Comparison of ENCODE assay signal across 21 cellular contexts in genomic region chr9:96665789-96666188, GRCh38. TPM values are rescaled to one million over a fixed set of nuclear protein-coding genes. Genes with fewer than 3 reads are reported as not detected.
A peak's percentile ranks its signal among the peaks of the same experiment; 100 is the strongest.
DNase-seq lines count a peak whose midpoint lies in the region; ATAC-seq, FAIRE-seq and TF ChIP-seq lines count a peak whose summit lies in the region.
"Had no signal": no experiment of that assay in that cellular context is flagged by ENCODE, and none has a peak within 500 bp of the region (broad histone marks: within the 10 kb centered on the region; RNA-seq: fewer than 3 reads in every experiment).

No MANE protein-coding gene starts in this region.

- H3K9me3 ChIP-seq in H1 (ENCODE audit: insufficient read depth in 2 of 2, low read depth in 1 of 2, low read length in 1 of 2): peaks cover 0 to 4% of the 10 kb centered on the region in 2 experiments; a peak in 1 of 4 replicates
- no peaks in the 10 kb centered on the region for H3K9me3 ChIP-seq in stomach
- H3K9me3 ChIP-seq: Peyer's patch had no signal

- H3K27me3 ChIP-seq in H1 (replicated peaks in 1 of 4; ENCODE audit: control insufficient read depth in 3 of 4, extremely low read depth in 1 of 4, insufficient read depth in 3 of 4, low read length in 3 of 4) (no peaks in the 10 kb centered on the region), stomach (no peaks in the 10 kb centered on the region)
- H3K27me3 ChIP-seq: BLaER1, Peyer's patch had no signal

- H3K23me2 ChIP-seq in H1 (ENCODE audit: low read depth, low read length): no peaks in the 10 kb centered on the region

- POLR2A ChIA-PET in H1 (lab: Charles Lee; ENCODE audit: partially characterized antibody): no interaction called here

- no peaks in the 10 kb centered on the region for H3K9me3 Mint-ChIP-seq in activated naive CD4-positive, alpha-beta T cell treated with anti-CD3 and anti-CD28 coated beads, Interleukin-2, amount 50 U/mL, for 72 hours
- 0 out of 2 replicates have a peak, but pooled peaks cover 8% of the 10 kb centered on the region for H3K9me3 Mint-ChIP-seq in HFFc6
- H3K9me3 Mint-ChIP-seq: CD4-positive, alpha-beta T cell had no signal

- H3K36me3 Mint-ChIP-seq in activated naive CD4-positive, alpha-beta T cell treated with anti-CD3 and anti-CD28 coated beads, Interleukin-2, amount 50 U/mL, for 72 hours: no peaks in the 10 kb centered on the region
- H3K36me3 Mint-ChIP-seq in HFFc6 (ENCODE audit: low read depth): no peaks in the 10 kb centered on the region

- no peak for TF ChIP-seq RAD21 in H1 (IDR thresholded peaks at IDR 0.05 in 1 of 2, conservative IDR thresholded peaks at IDR 0.05 in 1 of 2; ENCODE audit: low read depth in 2 of 2, low read length in 2 of 2)

- no peak overlapping the region for H2AFZ ChIP-seq in H1 (ENCODE audit: low read length)

- H4K5ac ChIP-seq in H1 (ENCODE audit: insufficient read length, low read depth, low read length): no peak overlapping the region

- DNase-seq in activated naive CD4-positive, alpha-beta T cell treated with anti-CD3 and anti-CD28 coated beads, Interleukin-2, amount 50 U/mL, for 72 hours (ENCODE audit: low spot score in 2 of 2): no peak
- no peak for DNase-seq in activated naive CD4-positive, alpha-beta T cell treated with Interleukin-2 at 50 U/mL for 16 hours
- no peak for DNase-seq in HFFc6
- DNase-seq in H1 (ENCODE audit: low read depth in 1 of 2, low spot score in 2 of 2): no peak
- DNase-seq in ureter (ENCODE audit: low spot score): peak; percentile 27
- DNase-seq in NCI-H2227 (lab: John Stamatoyannopoulos, UW; ENCODE audit: unreplicated experiment): no peak
- DNase-seq in stomach: no peak
- DNase-seq: CD4-positive, alpha-beta T cell; COR-L47; DMS 273 treated with DMSO at 0.1 percent for 48 hours; DMS79 treated with DMSO at 0.1 percent for 48 hours; H7; KBM-7; NCI-H1092; NCI-H1436; NCI-H1930; NCI-H2171 treated with DMSO at 0.1 percent for 48 hours; NCI-H446; NCI-H69; Peyer's patch had no signal

- peak overlapping the region; percentile 29 to 48 for H3K27ac Mint-ChIP-seq in activated naive CD4-positive, alpha-beta T cell treated with anti-CD3 and anti-CD28 coated beads, Interleukin-2, amount 50 U/mL, for 72 hours
- 0 out of 2 replicates have a peak overlapping the region, but pooled peaks have one; percentile 22 for H3K27ac Mint-ChIP-seq in HFFc6
- H3K27ac Mint-ChIP-seq: CD4-positive, alpha-beta T cell had no signal

- H3K9ac ChIP-seq in H1 (replicated peaks in 1 of 4; ENCODE audit: extremely low read depth in 1 of 4, low read depth in 3 of 4, low read length in 3 of 4): no peak overlapping the region
- H3K9ac ChIP-seq: BLaER1 had no signal

- no peak for ATAC-seq in activated naive CD4-positive, alpha-beta T cell treated with anti-CD3 and anti-CD28 coated beads, Interleukin-2, amount 50 U/mL, for 72 hours

- H3K4me3 Mint-ChIP-seq in HFFc6: no peak overlapping the region
- H3K4me3 Mint-ChIP-seq: CD4-positive, alpha-beta T cell had no signal

- FAIRE-seq in H1 (lab: Jason Lieb, UNC): no peak

- no peak overlapping the region for H3K4me3 ChIP-seq in H1 (ENCODE audit: extremely low read depth in 1 of 4, insufficient read depth in 2 of 4, low read depth in 3 of 4, low read length in 4 of 4)
- no peak overlapping the region for H3K4me3 ChIP-seq in stomach
- H3K4me3 ChIP-seq: BLaER1, Peyer's patch had no signal

- H3K4me1 ChIP-seq in H1 (replicated peaks in 1 of 4; ENCODE audit: control insufficient read depth in 3 of 4, insufficient read depth in 4 of 4, low read length in 3 of 4) (no peaks in the 10 kb centered on the region), stomach (no peaks in the 10 kb centered on the region)
- H3K4me1 ChIP-seq: BLaER1, Peyer's patch had no signal

- TF ChIP-seq CTCF in HFFc6 (IDR thresholded peaks at IDR 0.05): no peak
- TF ChIP-seq CTCF in H1 (IDR thresholded peaks at IDR 0.05; ENCODE audit: control extremely low read depth in 1 of 3, insufficient read depth in 1 of 3, low read depth in 1 of 3, low read length in 3 of 3): no peak
- TF ChIP-seq CTCF in stomach (IDR thresholded peaks at IDR 0.05): no peak

- WGBS in H1 (ENCODE audit: extremely low coverage in 1 of 2, insufficient coverage in 1 of 2, insufficient read length in 1 of 2, insufficient replicate concordance in 2 of 2, low coverage in 1 of 2, low lambda C conversion rate in 2 of 2, missing lambda C conversion rate in 1 of 2), 2 experiments: 93% methylated on average over 6 of the region's 6 CpGs; no CpG with 5 or more reads in 1 of the 2 experiments
- 74 to 88% (median 86%) methylated on average over 6 of the region's 6 CpGs for WGBS in stomach, 5 donors

- H3K14ac ChIP-seq in H1 (ENCODE audit: insufficient read length): no peak overlapping the region

- H3K79me2 ChIP-seq in H1 (ENCODE audit: control insufficient read depth in 1 of 2, insufficient read depth in 2 of 2, low read length in 2 of 2): no peaks in the 10 kb centered on the region

- no peak overlapping the region for H2BK120ac ChIP-seq in H1 (replicated peaks; ENCODE audit: low read depth, low read length)

- H4K20me1 ChIP-seq in H1 (replicated peaks in 1 of 2; ENCODE audit: control insufficient read depth in 1 of 2, insufficient read depth in 2 of 2, low read length in 2 of 2): no peaks in the 10 kb centered on the region
- H4K20me1 ChIP-seq: BLaER1 had no signal

- no peak overlapping the region for H3K4ac ChIP-seq in H1 (replicated peaks; ENCODE audit: insufficient read length, low read depth, low read length)

- no peak overlapping the region for H4K91ac ChIP-seq in H1 (replicated peaks; ENCODE audit: insufficient read length, low read length)

- H3K23ac ChIP-seq in H1 (ENCODE audit: insufficient read length): no peak overlapping the region

- no peak overlapping the region for H4K8ac ChIP-seq in H1 (ENCODE audit: extremely low read depth, insufficient read depth, low read length)

- no peaks in the 10 kb centered on the region for H3K36me3 ChIP-seq in H1 (ENCODE audit: control insufficient read depth in 2 of 4, insufficient read depth in 4 of 4, low read length in 3 of 4)
- H3K36me3 ChIP-seq in stomach: no peaks in the 10 kb centered on the region
- H3K36me3 ChIP-seq: BLaER1, Peyer's patch had no signal

- CTCF ChIA-PET in H1 (lab: Charles Lee; ENCODE audit: partially characterized antibody): interaction anchor here (0.7 to 3.2 kb wide), 11 partner anchors 10 to 348 kb away, joined by 3 to 27 read pairs (median 7); no protein-coding TSS in a partner anchor

- no peak overlapping the region for H3K4me2 ChIP-seq in H1 (ENCODE audit: insufficient read depth in 1 of 2, low read depth in 2 of 2, low read length in 2 of 2)
- H3K4me2 ChIP-seq: BLaER1 had no signal

- no peak overlapping the region for H3K56ac ChIP-seq in H1 (replicated peaks; ENCODE audit: insufficient read length, low read depth, low read length)

- no peaks in the 10 kb centered on the region; the same call in 1 of the 2 replicates for H3K27me3 Mint-ChIP-seq in HFFc6 (ENCODE audit: insufficient read depth)

- TF ChIP-seq EP300 in H1 (IDR thresholded peaks at IDR 0.05; ENCODE audit: borderline replicate concordance in 1 of 2, low read depth in 2 of 2, low read length in 2 of 2): no peak
- TF ChIP-seq EP300 in stomach (IDR thresholded peaks at IDR 0.05): no peak

- no peaks in the 10 kb centered on the region for H3K4me1 Mint-ChIP-seq in HFFc6 (ENCODE audit: low read depth)

- no peak overlapping the region for H2AK5ac ChIP-seq in H1 (ENCODE audit: low read depth, low read length)

- H3K27ac ChIP-seq in H1 (ENCODE audit: low read depth, low read length) (no peak overlapping the region), stomach (no peak overlapping the region)
- H3K27ac ChIP-seq: BLaER1, Peyer's patch had no signal

- H2BK15ac ChIP-seq in H1 (ENCODE audit: low read length): no peak overlapping the region

- H2BK5ac ChIP-seq in H1 (ENCODE audit: low read depth, low read length): no peak overlapping the region

- peak overlapping the region; percentile 60; the same call in 1 of the 2 replicates for H2BK12ac ChIP-seq in H1 (ENCODE audit: low read depth, low read length)

- H3K79me1 ChIP-seq in H1 (ENCODE audit: low read depth, low read length): no peaks in the 10 kb centered on the region

- intact Hi-C loops in stomach (cut with DNase I; ENCODE audit: low total_unique reads): loop anchor here (10.0 kb wide), 1 partner anchor 341 kb away; no protein-coding TSS in a partner anchor

- no peak overlapping the region for H2BK20ac ChIP-seq in H1 (ENCODE audit: low read length)

- H3K18ac ChIP-seq in H1 (ENCODE audit: extremely low read depth, low read length): no peak overlapping the region

- no peak for TF ChIP-seq POLR2A in H1 (IDR thresholded peaks at IDR 0.05; ENCODE audit: control extremely low read depth in 1 of 2, low read depth in 2 of 2, low read length in 2 of 2)
- no peak for TF ChIP-seq POLR2A in stomach (IDR thresholded peaks at IDR 0.05)

RNA-seq across cellular contexts. Expression of gene PRXL2C, which starts 10.7 kb away (rescaled TPM):
- 1 to 10 TPM; 5.6 to 7.8 TPM for total RNA-seq in activated naive CD4-positive, alpha-beta T cell treated with anti-CD3 and anti-CD28 coated beads, Interleukin-2, amount 50 U/mL, for 72 hours
- 10 to 100 TPM; 16.3 to 19.7 (median 17.8) TPM for total RNA-seq in HFFc6 (2021; fragmentation: NEBNext Ultra II Directional; extraction: Animal tissue kit (Norgen Biotek cat#: 25700))
- 7.3 and 8.3 TPM in 2 replicates for total RNA-seq in H1 (2021; fragmentation: NEBNext Ultra II Directional; extraction: Animal tissue kit (Norgen Biotek cat#: 25700))
- 1.8 and 2.8 TPM in 2 replicates for polyA plus RNA-seq in H1 (2011; rRNA removed)
- polyA plus RNA-seq in H1 (2011; cell fraction: cytosol; rRNA removed): 2.3 TPM
- 1.5 TPM for polyA plus RNA-seq in H1 (2011; cell fraction: nucleus; rRNA removed)
- 3.0 to 4.1 TPM (median 3.4 TPM) in 4 replicates for polyA plus RNA-seq in H1 (2012, experiment 1 of 2)
- 2.4 TPM for polyA plus RNA-seq in H1 (2012, experiment 2 of 2)
- 5.0 TPM for polyA plus RNA-seq in H1 (2013, experiment 1 of 2)
- polyA plus RNA-seq in H1 (2013, experiment 2 of 2): 5.6 TPM
- polyA minus RNA-seq in H1 (2011; rRNA and poly(A)+ RNA removed): 1.9 and 2.5 TPM in 2 replicates
- 4.1 TPM for polyA minus RNA-seq in H1 (2011; cell fraction: cytosol; rRNA and poly(A)+ RNA removed)
- 2.9 TPM for polyA minus RNA-seq in H1 (2011; cell fraction: nucleus; rRNA and poly(A)+ RNA removed)
- total RNA-seq in ureter: 14.0 TPM
- total RNA-seq in stomach: 10 to 100 TPM in 3 of 5 donors, 1 to 10 TPM in 2; 6.8 to 35.0 (median 11.6) TPM
- polyA plus RNA-seq in stomach: 1 to 10 TPM; 5.6 to 6.6 (median 6.1) TPM

RNA-seq across cellular contexts. Expression of gene CDC14B, which starts 46.1 kb away (rescaled TPM):
- 1 to 10 TPM; 1.5 to 2.6 TPM for total RNA-seq in activated naive CD4-positive, alpha-beta T cell treated with anti-CD3 and anti-CD28 coated beads, Interleukin-2, amount 50 U/mL, for 72 hours
- total RNA-seq in HFFc6 (2021; fragmentation: NEBNext Ultra II Directional; extraction: Animal tissue kit (Norgen Biotek cat#: 25700)): 10 to 100 TPM; 10.7 to 14.9 (median 12.1) TPM
- 43.7 and 44.6 TPM in 2 replicates for total RNA-seq in H1 (2021; fragmentation: NEBNext Ultra II Directional; extraction: Animal tissue kit (Norgen Biotek cat#: 25700))
- polyA plus RNA-seq in H1 (2011; rRNA removed) (12.7 and 17.2 TPM in 2 replicates), stomach (10 to 100 TPM in 2 of 3 donors, 1 to 10 TPM in 1; 4.1 to 17.0 (median 11.1) TPM)
- 16.5 TPM for polyA plus RNA-seq in H1 (2011; cell fraction: cytosol; rRNA removed)
- 23.6 TPM for polyA plus RNA-seq in H1 (2011; cell fraction: nucleus; rRNA removed)
- 20.9 to 29.1 TPM (median 22.0 TPM) in 4 replicates for polyA plus RNA-seq in H1 (2012, experiment 1 of 2)
- 3.3 TPM for polyA plus RNA-seq in H1 (2012, experiment 2 of 2)
- 26.4 TPM for polyA plus RNA-seq in H1 (2013, experiment 1 of 2)
- 26.0 TPM for polyA plus RNA-seq in H1 (2013, experiment 2 of 2)
- polyA minus RNA-seq in H1 (2011; rRNA and poly(A)+ RNA removed): 45.3 and 63.8 TPM in 2 replicates
- 20.8 TPM for polyA minus RNA-seq in H1 (2011; cell fraction: cytosol; rRNA and poly(A)+ RNA removed)
- 73.7 TPM for polyA minus RNA-seq in H1 (2011; cell fraction: nucleus; rRNA and poly(A)+ RNA removed)
- total RNA-seq in ureter (42.0 TPM), stomach (10 to 100 TPM in 4 of 5 donors, 1 to 10 TPM in 1; 9.3 to 31.9 (median 17.4) TPM)
